In genomic region chr11:128552783-128553661, GRCh38 we compare ENCODE assay signal across 8 cellular contexts. TPM values are rescaled to one million over a fixed set of nuclear protein-coding genes. Genes with fewer than 3 reads are reported as not detected.
DNase-seq lines count a peak whose midpoint lies in the region; ATAC-seq lines count a peak whose summit lies in the region.

No MANE protein-coding gene starts in this region.

- H3K4me1 Mint-ChIP-seq in activated T-cell treated with anti-CD3 and anti-CD28 coated beads, Interleukin-2, amount 50 U/mL, for 4 hours (ENCODE audit: low read depth), result peaks cover 60% of the 10 kb centered on the region

- no peak overlapping the region for H3K4me3 ChIP-seq in esophagus (ENCODE audit: low read depth in 1 of 2, low read length in 2 of 2)

- H3K9me3 ChIP-seq in esophagus (ENCODE audit: control insufficient read depth in 2 of 2, insufficient read depth in 1 of 2, low read depth in 1 of 2, low read length in 1 of 2), result no peaks in the 10 kb centered on the region

- peaks cover 0 to 3% of the 10 kb centered on the region in 2 donors for H3K4me1 ChIP-seq in esophagus (ENCODE audit: control insufficient read depth in 2 of 2, insufficient read depth in 2 of 2, low read length in 1 of 2)

- ATAC-seq in activated T-cell treated with anti-CD3 and anti-CD28 coated beads, Interleukin-2, amount 50 U/mL, for 4 hours, result peak; percentile 16 to 30
- ATAC-seq in HG02852 (IDR thresholded peaks at IDR 0.05; ENCODE audit: unreplicated experiment) (peak; percentile 64), left colon (no peak)

- WGBS in esophagus, 2 donors, result 61 to 73% methylated on average over 14 of the region's 14 CpGs

- no peaks in the 10 kb centered on the region for H3K27me3 ChIP-seq in esophagus (ENCODE audit: control insufficient read depth in 1 of 2, insufficient read depth in 2 of 2, low read length in 2 of 2)

- intact Hi-C loops in left colon (cut with DNase I, micrococcal nuclease), result no loop called here

- H3K27ac ChIP-seq in esophagus (ENCODE audit: low read depth in 2 of 2, low read length in 1 of 2), result peak overlapping the region; percentile 1 to 15

- no peaks in the 10 kb centered on the region for H3K27me3 Mint-ChIP-seq in activated T-cell treated with anti-CD3 and anti-CD28 coated beads, Interleukin-2, amount 50 U/mL, for 4 hours (ENCODE audit: low read depth)

- no peaks in the 10 kb centered on the region for H3K36me3 Mint-ChIP-seq in activated T-cell treated with anti-CD3 and anti-CD28 coated beads, Interleukin-2, amount 50 U/mL, for 4 hours (ENCODE audit: insufficient read depth)

- no peaks in the 10 kb centered on the region for H3K9me3 Mint-ChIP-seq in activated T-cell treated with anti-CD3 and anti-CD28 coated beads, Interleukin-2, amount 50 U/mL, for 4 hours

- DNase-seq in activated T-cell treated with anti-CD3 and anti-CD28 coated beads, Interleukin-2, amount 50 U/mL, for 4 hours, result no peak
- DNase-seq in activated T-cell treated with anti-CD3 and anti-CD28 coated beads for 4 hours (no peak), RPMI8226 (peak; percentile 15), putamen (ENCODE audit: low spot score) (peak; percentile 91), NCI-H2081 (lab: John Stamatoyannopoulos, UW) (no peak), left colon (no peak)

- H3K36me3 ChIP-seq in esophagus (ENCODE audit: control insufficient read depth in 2 of 2, insufficient read depth in 2 of 2, low read length in 1 of 2), result no peaks in the 10 kb centered on the region

- peak overlapping the region; percentile 45 for H3K4me3 Mint-ChIP-seq in activated T-cell treated with anti-CD3 and anti-CD28 coated beads, Interleukin-2, amount 50 U/mL, for 4 hours

RNA-seq across cellular contexts. Expression of gene ETS1, which starts 34.3 kb away (rescaled TPM):
- total RNA-seq in activated T-cell treated with anti-CD3 and anti-CD28 coated beads, Interleukin-2, amount 50 U/mL, for 4 hours, result 100 to 1,000 TPM; 246 to 299 (median 258) TPM
- polyA plus RNA-seq in esophagus, result 1 to 10 TPM; 3.0 to 3.9 TPM
- total RNA-seq in left colon, result 10 to 100 TPM; 23.0 to 38.0 TPM

Comparison
In these comparisons a context has a peak if more than half of its experiments do, and no peak if none do; other contexts are left out.
1. DNase-seq: peak in RPMI8226 (single experiment) and putamen (single experiment); none in activated T-cell treated with anti-CD3 and anti-CD28 coated beads, Interleukin-2, amount 50 U/mL, for 4 hours (single experiment), activated T-cell treated with anti-CD3 and anti-CD28 coated beads for 4 hours (single experiment), NCI-H2081 (0 of 2) and left colon (0 of 2).
2. RNA of gene ETS1, which starts 34.3 kb away (total RNA-seq): 246 to 299 TPM in activated T-cell treated with anti-CD3 and anti-CD28 coated beads, Interleukin-2, amount 50 U/mL, for 4 hours; 23.0 to 38.0 TPM in left colon; every median in the first group is over 4 times any median in the second.